Comparison of ENCODE assay signal across 16 cellular contexts in the genomic region with DNA sequence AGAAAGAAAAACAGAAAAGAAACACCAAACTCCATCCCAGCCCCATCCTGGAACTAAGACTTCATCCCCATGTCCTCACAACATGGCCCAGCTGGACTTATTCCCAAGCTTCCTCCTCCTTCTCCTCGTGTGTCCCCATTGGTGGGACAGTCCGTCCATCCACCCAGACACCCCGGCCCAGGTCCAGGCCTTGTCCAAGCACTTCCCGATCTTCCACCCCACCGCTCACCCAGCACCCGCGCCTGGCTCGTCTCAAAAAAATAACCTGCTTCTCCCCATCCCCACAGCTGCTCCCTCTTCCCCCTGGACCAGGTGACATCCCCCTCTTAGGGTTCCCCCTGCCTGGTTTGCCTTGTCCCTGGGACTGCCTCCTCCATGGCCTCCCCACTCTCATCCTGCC. TPM values are rescaled to one million over a fixed set of nuclear protein-coding genes. Genes with fewer than 3 reads are reported as not detected.
"Had no signal": no experiment of that assay in that cellular context is flagged by ENCODE, and none has a peak within 500 bp of the region (broad histone marks: within the 10 kb centered on the region; RNA-seq: fewer than 3 reads in every experiment).

No MANE protein-coding gene starts in this region.

- H3K4me3 ChIP-seq: body of pancreas, left lung had no signal

- H3K27ac ChIP-seq: body of pancreas, epithelial cell of prostate, left lung had no signal

- H3K4me1 ChIP-seq: body of pancreas had no signal

- DNase-seq: activated CD4-positive, alpha-beta T cell treated with anti-CD3 and anti-CD28 coated beads, Interleukin-2, amount 50 U/mL, for 48 hours; activated CD8-positive, alpha-beta memory T cell treated with anti-CD3 and anti-CD28 coated beads, Interleukin-2, amount 50 U/mL, for 48 hours; activated naive CD4-positive, alpha-beta T cell treated with anti-CD3 and anti-CD28 coated beads for 36 hours; amniotic stem cell; central memory CD4-positive, alpha-beta T cell; cortex of kidney; effector memory CD4-positive, alpha-beta T cell; left lung; mesenchymal stem cell; right cardiac atrium; small intestine; trophoblast cell had no signal

- ATAC-seq: body of pancreas, left lung, right cardiac atrium had no signal

- H3K9me3 Mint-ChIP-seq: activated naive CD4-positive, alpha-beta T cell treated with anti-CD3 and anti-CD28 coated beads for 36 hours had no signal

- H3K9me3 ChIP-seq: body of pancreas, left lung had no signal

- H3K36me3 ChIP-seq: left lung had no signal

- H3K4me3 Mint-ChIP-seq: activated naive CD4-positive, alpha-beta T cell treated with anti-CD3 and anti-CD28 coated beads for 36 hours had no signal

- H3K27ac Mint-ChIP-seq: activated naive CD4-positive, alpha-beta T cell treated with anti-CD3 and anti-CD28 coated beads for 36 hours; progenitor cell of endocrine pancreas had no signal

RNA-seq across cellular contexts. Expression of gene FCER2, which starts 1.4 kb away (rescaled TPM):
- total RNA-seq: body of pancreas, progenitor cell of endocrine pancreas, right cardiac atrium had no signal

RNA-seq across cellular contexts. Expression of gene MCEMP1, which starts 26.4 kb away (rescaled TPM):
- total RNA-seq: activated naive CD4-positive, alpha-beta T cell treated with anti-CD3 and anti-CD28 coated beads for 36 hours; body of pancreas; progenitor cell of endocrine pancreas; T-helper 2 cell treated with Interferon-gamma antibody and Interleukin-4, amounts not matched to agents 100 ng/mL and 5 ng/mL, for 36 hours had no signal

RNA-seq across cellular contexts. Expression of gene CLEC4G, which starts 28.6 kb away (rescaled TPM):
- total RNA-seq: activated naive CD4-positive, alpha-beta T cell treated with anti-CD3 and anti-CD28 coated beads for 36 hours; progenitor cell of endocrine pancreas; T-helper 2 cell treated with Interferon-gamma antibody and Interleukin-4, amounts not matched to agents 100 ng/mL and 5 ng/mL, for 36 hours had no signal

RNA-seq across cellular contexts. Expression of gene RETN, which starts 34.5 kb away (rescaled TPM):
- total RNA-seq: activated naive CD4-positive, alpha-beta T cell treated with anti-CD3 and anti-CD28 coated beads for 36 hours; body of pancreas; progenitor cell of endocrine pancreas; T-helper 2 cell treated with Interferon-gamma antibody and Interleukin-4, amounts not matched to agents 100 ng/mL and 5 ng/mL, for 36 hours had no signal
